Comparison of ENCODE assay signal across 8 cellular contexts in genomic region chr9:92764381-92764987, GRCh38. TPM values are rescaled to one million over a fixed set of nuclear protein-coding genes. Genes with fewer than 3 reads are reported as not detected.
DNase-seq lines count a peak whose midpoint lies in the region; ATAC-seq, FAIRE-seq and TF ChIP-seq lines count a peak whose summit lies in the region.

TSS of gene BICD2 (minus strand) at chr9:92764833. CDS start at chr9:92764744, 89 bp downstream.

- H3K36me3 ChIP-seq in lower lobe of right lung (no peaks in the 10 kb centered on the region), thyroid gland (no peaks in the 10 kb centered on the region)

- no peak for TF ChIP-seq EP300 in Ishikawa (IDR thresholded peaks at IDR 0.05; ENCODE audit: borderline replicate concordance)

- DNase-seq in activated CD8-positive, alpha-beta memory T cell treated with anti-CD3 and anti-CD28 coated beads for 48 hours (ENCODE audit: low read depth in 2 of 3, low spot score in 2 of 3): peak in 2 of 3 experiments; percentile 7 to 8
- DNase-seq in activated CD8-positive, alpha-beta memory T cell treated with anti-CD3 and anti-CD28 coated beads, Interleukin-2, amount 50 U/mL, for 4 hours: no peak
- no peak for DNase-seq in caudate nucleus (lab: John Stamatoyannopoulos, UW)
- no peak for DNase-seq in lower lobe of right lung
- DNase-seq in thyroid gland: no peak
- DNase-seq in AML-193 (lab: John Stamatoyannopoulos, UW): no peak
- no peak for DNase-seq in GM19239 (ENCODE audit: insufficient read length, low spot score)

- peak within 1 kb of the TSS; percentile 99 for H3K4me3 ChIP-seq in lower lobe of right lung
- peak within 1 kb of the TSS; percentile 88 to 99 (median 95) for H3K4me3 ChIP-seq in thyroid gland (replicated peaks in 1 of 3)

- no peak for TF ChIP-seq CTCF in lower lobe of right lung (IDR thresholded peaks at IDR 0.05)
- TF ChIP-seq CTCF in thyroid gland (IDR thresholded peaks at IDR 0.05): no peak

- FAIRE-seq in GM19239 (lab: Jason Lieb, UNC): no peak

- no peak for TF ChIP-seq RAD21 in Ishikawa (IDR thresholded peaks at IDR 0.05; ENCODE audit: low read depth)

- H3K27ac ChIP-seq in caudate nucleus (ENCODE audit: low read depth, low read length) (peak within 1 kb of the TSS; percentile 97), lower lobe of right lung (peak within 1 kb of the TSS; percentile 99), thyroid gland (peak within 1 kb of the TSS; percentile 96 to 100 (median 99))

- TF ChIP-seq POLR2A in thyroid gland (IDR thresholded peaks at IDR 0.05): no peak

- ATAC-seq in lower lobe of right lung: no peak

- H3K9me3 ChIP-seq in lower lobe of right lung (no peaks in the 10 kb centered on the region), thyroid gland (no peaks in the 10 kb centered on the region)

- intact Hi-C loops in lower lobe of right lung (cut with DNase I): no loop called here
- intact Hi-C loops in thyroid gland (cut with DNase I): no loop called here

- no peaks in the 10 kb centered on the region for H3K27me3 ChIP-seq in lower lobe of right lung (ENCODE audit: low read depth)
- H3K27me3 ChIP-seq in thyroid gland: no peaks in the 10 kb centered on the region

- 0% methylated on average over 35 of the region's 74 CpGs; no CpG with 5 or more reads in 1 of the 2 donors for WGBS in thyroid gland, 2 donors

- H3K4me1 ChIP-seq in lower lobe of right lung (peaks cover 52% of the 10 kb centered on the region), thyroid gland (peaks cover 21 to 42% of the 10 kb centered on the region in 2 donors)

TF ChIP-seq in Ishikawa, 13 proteins besides CTCF, POLR2A, EP300 and RAD21:
- 0 out of 2 replicates have a peak, but pooled peaks have one; percentile 30 for TF ChIP-seq MAX (IDR thresholded peaks at IDR 0.05)
- peak; percentile 45; the same call in 1 of the 2 replicates for TF ChIP-seq ZBTB7A (IDR thresholded peaks at IDR 0.05; ENCODE audit: low read depth)
- TF ChIP-seq REST (IDR thresholded peaks at IDR 0.05; ENCODE audit: low read depth): no peak

RNA-seq across cellular contexts. Expression of gene BICD2, which starts in this region (rescaled TPM):
- 34.9 TPM for total RNA-seq in lower lobe of right lung
- total RNA-seq in thyroid gland: 10 to 100 TPM; 26.1 to 33.3 (median 28.2) TPM

Comparison
In these comparisons a context has a peak if more than half of its experiments do, and no peak if none do; other contexts are left out.
1. DNase-seq: peak in activated CD8-positive, alpha-beta memory T cell treated with anti-CD3 and anti-CD28 coated beads for 48 hours (2 of 3); none in activated CD8-positive, alpha-beta memory T cell treated with anti-CD3 and anti-CD28 coated beads, Interleukin-2, amount 50 U/mL, for 4 hours (single experiment), caudate nucleus (0 of 61), lower lobe of right lung (single experiment), thyroid gland (0 of 2), AML-193 (0 of 2) and GM19239 (single experiment).
2. Peak in every context shown above with its lines, with median percentiles within 50 percentile points of each other: H3K27ac ChIP-seq.